In the genomic region with DNA sequence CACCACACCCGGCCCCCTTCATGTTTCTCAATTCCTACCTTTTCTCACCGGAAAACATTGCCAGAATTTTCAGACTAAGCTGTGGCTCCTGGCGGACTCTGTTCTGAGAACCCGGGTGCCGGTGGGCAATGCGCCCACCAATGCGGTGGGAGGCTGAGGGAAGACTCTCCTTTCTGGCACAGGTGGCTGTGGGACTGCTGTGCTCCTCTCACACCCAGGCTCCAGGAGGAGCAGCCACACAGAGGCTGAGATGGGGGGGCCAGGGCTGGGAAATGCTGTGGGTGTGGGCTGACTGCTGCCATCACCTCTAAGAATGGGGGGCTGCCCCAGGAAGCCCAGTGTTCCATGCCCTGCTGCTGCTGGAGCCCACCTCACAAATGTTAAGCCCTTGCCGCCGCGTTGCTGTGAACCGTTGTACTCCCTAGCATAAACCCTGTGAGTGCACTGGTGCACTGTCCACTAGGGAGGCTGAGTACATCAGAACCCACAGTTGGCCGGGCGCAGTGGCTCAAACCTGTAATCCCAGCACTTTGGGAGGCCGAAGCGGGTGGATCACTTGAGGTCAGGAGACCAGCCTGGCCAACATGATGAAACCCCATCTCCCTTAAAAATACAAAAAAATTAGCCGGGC, we compare ENCODE assay signal across 15 cellular contexts.
DNase-seq lines count a peak whose midpoint lies in the region; ATAC-seq lines count a peak whose summit lies in the region.
"Had no signal": no experiment of that assay in that cellular context is flagged by ENCODE, and none has a peak within 500 bp of the region (broad histone marks: within the 10 kb centered on the region; RNA-seq: fewer than 3 reads in every experiment).

No MANE protein-coding gene starts in this region.

- no peak for DNase-seq in activated CD4-positive, alpha-beta T cell treated with anti-CD3 and anti-CD28 coated beads, Interleukin-2, amount 10 ng/mL, durations not matched to agents 24 days and 14 days
- DNase-seq in activated CD4-positive, alpha-beta T cell treated with anti-CD3 and anti-CD28 coated beads for 1 hour, result no peak
- DNase-seq in naive thymus-derived CD8-positive, alpha-beta T cell, result no peak
- DNase-seq: KG1, MG63, NCI-H187 treated with DMSO at 0.1 percent for 48 hours, NCI-H446, PC-3 had no signal

- H3K9me3 Mint-ChIP-seq in activated CD4-positive, alpha-beta T cell treated with anti-CD3 and anti-CD28 coated beads, Interleukin-2, amount 10 ng/mL, durations not matched to agents 24 days and 14 days, result no peaks in the 10 kb centered on the region
- no peaks in the 10 kb centered on the region for H3K9me3 Mint-ChIP-seq in dendritic cell treated with granulocyte-macrophage colony-stimulating factor and Interleukin-4, amounts not matched to agents 40 ng/mL and 50 ng/mL, for 4 days
- no peaks in the 10 kb centered on the region for H3K9me3 Mint-ChIP-seq in naive thymus-derived CD8-positive, alpha-beta T cell

- no peaks in the 10 kb centered on the region for H3K36me3 ChIP-seq in KOPT-K1 (ENCODE audit: insufficient read depth, low read length)
- H3K36me3 ChIP-seq: MG63 had no signal

- H3K27me3 Mint-ChIP-seq in activated CD4-positive, alpha-beta T cell treated with anti-CD3 and anti-CD28 coated beads, Interleukin-2, amount 10 ng/mL, durations not matched to agents 24 days and 14 days, result no peaks in the 10 kb centered on the region
- peaks cover 4% of the 10 kb centered on the region for H3K27me3 Mint-ChIP-seq in dendritic cell treated with granulocyte-macrophage colony-stimulating factor and Interleukin-4, amounts not matched to agents 40 ng/mL and 50 ng/mL, for 4 days
- no peaks in the 10 kb centered on the region for H3K27me3 Mint-ChIP-seq in naive thymus-derived CD8-positive, alpha-beta T cell

- intact Hi-C loops in activated CD4-positive, alpha-beta T cell treated with anti-CD3 and anti-CD28 coated beads, Interleukin-2, amount 10 ng/mL, durations not matched to agents 24 days and 14 days (cut with micrococcal nuclease), result no loop called here
- intact Hi-C loops in dendritic cell treated with granulocyte-macrophage colony-stimulating factor and Interleukin-4, amounts not matched to agents 40 ng/mL and 50 ng/mL, for 4 days (cut with micrococcal nuclease), result no loop called here

- peak overlapping the region; percentile 51 for H3K27ac Mint-ChIP-seq in activated CD4-positive, alpha-beta T cell treated with anti-CD3 and anti-CD28 coated beads, Interleukin-2, amount 10 ng/mL, durations not matched to agents 24 days and 14 days
- peak overlapping the region; percentile 26 for H3K27ac Mint-ChIP-seq in dendritic cell treated with granulocyte-macrophage colony-stimulating factor and Interleukin-4, amounts not matched to agents 40 ng/mL and 50 ng/mL, for 4 days
- H3K27ac Mint-ChIP-seq in naive thymus-derived CD8-positive, alpha-beta T cell, result peak overlapping the region in 6 of 10 donors; percentile 43 to 92 (median 82)

- H3K36me3 Mint-ChIP-seq in activated CD4-positive, alpha-beta T cell treated with anti-CD3 and anti-CD28 coated beads, Interleukin-2, amount 10 ng/mL, durations not matched to agents 24 days and 14 days (ENCODE audit: low read depth), result no peaks in the 10 kb centered on the region
- H3K36me3 Mint-ChIP-seq in dendritic cell treated with granulocyte-macrophage colony-stimulating factor and Interleukin-4, amounts not matched to agents 40 ng/mL and 50 ng/mL, for 4 days (ENCODE audit: low read depth), result peaks cover 11% of the 10 kb centered on the region
- H3K36me3 Mint-ChIP-seq in naive thymus-derived CD8-positive, alpha-beta T cell, result no peaks in the 10 kb centered on the region

- POLR2A ChIA-PET in naive thymus-derived CD8-positive, alpha-beta T cell (lab: Charles Lee), result no interaction called here

- peaks cover 48% of the 10 kb centered on the region for H3K4me1 Mint-ChIP-seq in activated CD4-positive, alpha-beta T cell treated with anti-CD3 and anti-CD28 coated beads, Interleukin-2, amount 10 ng/mL, durations not matched to agents 24 days and 14 days
- peaks cover 77% of the 10 kb centered on the region for H3K4me1 Mint-ChIP-seq in dendritic cell treated with granulocyte-macrophage colony-stimulating factor and Interleukin-4, amounts not matched to agents 40 ng/mL and 50 ng/mL, for 4 days (ENCODE audit: low read depth)
- peaks cover 31 to 60% (median 53%) of the 10 kb centered on the region in 4 donors for H3K4me1 Mint-ChIP-seq in naive thymus-derived CD8-positive, alpha-beta T cell

- H3K4me3 Mint-ChIP-seq in activated CD4-positive, alpha-beta T cell treated with anti-CD3 and anti-CD28 coated beads, Interleukin-2, amount 10 ng/mL, durations not matched to agents 24 days and 14 days, result no peak overlapping the region
- H3K4me3 Mint-ChIP-seq in dendritic cell treated with granulocyte-macrophage colony-stimulating factor and Interleukin-4, amounts not matched to agents 40 ng/mL and 50 ng/mL, for 4 days, result no peak overlapping the region
- peak overlapping the region in 4 of 10 donors; percentile 51 to 72 (median 61) for H3K4me3 Mint-ChIP-seq in naive thymus-derived CD8-positive, alpha-beta T cell

- no peak for ATAC-seq in naive thymus-derived CD8-positive, alpha-beta T cell
- no peak for ATAC-seq in GM18868 (IDR thresholded peaks at IDR 0.05; ENCODE audit: unreplicated experiment)
- ATAC-seq in GM18519 (IDR thresholded peaks at IDR 0.05; ENCODE audit: low FRiP score, unreplicated experiment), result no peak
- no peak for ATAC-seq in GM19395 (IDR thresholded peaks at IDR 0.05; ENCODE audit: unreplicated experiment)
- ATAC-seq: PC-3 had no signal

- no peaks in the 10 kb centered on the region for H3K9me3 ChIP-seq in KOPT-K1 (ENCODE audit: insufficient read depth, low read length, poor library complexity, severe bottlenecking)
- H3K9me3 ChIP-seq: MG63 had no signal

- peak overlapping the region; percentile 55 for H3K27ac ChIP-seq in KOPT-K1 (ENCODE audit: low read depth, low read length, poor library complexity, severe bottlenecking)
- H3K27ac ChIP-seq: 22Rv1, C4-2B had no signal

Comparison
In these comparisons a context has a peak if more than half of its experiments do, and no peak if none do; other contexts are left out.
1. H3K27ac Mint-ChIP-seq: peak in every context shown above with its lines; median percentile 82 in naive thymus-derived CD8-positive, alpha-beta T cell; 51 in activated CD4-positive, alpha-beta T cell treated with anti-CD3 and anti-CD28 coated beads, Interleukin-2, amount 10 ng/mL, durations not matched to agents 24 days and 14 days; 26 in dendritic cell treated with granulocyte-macrophage colony-stimulating factor and Interleukin-4, amounts not matched to agents 40 ng/mL and 50 ng/mL, for 4 days.